Comparison of ENCODE assay signal across 14 cellular contexts in the genomic region with DNA sequence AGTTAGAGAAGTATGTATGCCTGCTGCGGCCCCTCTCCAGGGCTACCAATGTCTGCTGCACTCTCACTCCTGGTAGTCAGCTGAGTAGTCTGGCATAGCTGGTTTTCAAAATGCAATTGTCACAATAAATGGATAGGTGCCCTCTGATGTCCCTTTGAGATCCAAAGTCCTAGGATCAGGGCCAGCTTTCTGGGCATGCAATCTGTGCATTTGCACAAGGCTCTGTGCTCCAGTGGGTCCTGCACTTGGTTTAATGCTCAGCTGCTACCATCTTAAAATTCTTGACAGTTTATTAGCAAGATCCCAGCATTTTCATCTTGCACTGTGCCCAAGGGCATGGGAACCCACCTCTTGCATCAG.
DNase-seq lines count a peak whose midpoint lies in the region; ATAC-seq and TF ChIP-seq lines count a peak whose summit lies in the region.
"Had no signal": no experiment of that assay in that cellular context is flagged by ENCODE, and none has a peak within 500 bp of the region (broad histone marks: within the 10 kb centered on the region; RNA-seq: fewer than 3 reads in every experiment).

No MANE protein-coding gene starts in this region.

- in situ Hi-C loops in G401 (cut with HindIII; ENCODE audit: low sequenced_read_pairs): no loop called here

- intact Hi-C loops in heart left ventricle (cut with DNase I) (loop anchor here in 1 of 10 donors (10.0 kb wide), 1 partner anchor 126 kb away; a partner anchor contains a TSS), cardiac septum (cut with DNase I) (no loop called here), esophagus muscularis mucosa (cut with DNase I) (no loop called here), psoas muscle (cut with DNase I) (loop anchor here in 1 of 2 donors (10.0 kb wide), 1 partner anchor 186 kb away; no protein-coding TSS in a partner anchor)

- H3K9me3 ChIP-seq in heart left ventricle (peaks cover 0 to 4% (median 0%) of the 10 kb centered on the region in 12 donors), esophagus muscularis mucosa (no peaks in the 10 kb centered on the region), psoas muscle (no peaks in the 10 kb centered on the region)
- H3K9me3 ChIP-seq: Caco-2 had no signal

- TF ChIP-seq POLR2A in heart left ventricle (IDR thresholded peaks at IDR 0.05) (no peak), esophagus muscularis mucosa (IDR thresholded peaks at IDR 0.05; ENCODE audit: low read depth) (no peak)

- H3K27ac ChIP-seq in heart left ventricle (peak overlapping the region in 9 of 12 donors; percentile 5 to 92 (median 47)), esophagus muscularis mucosa (replicated peaks in 1 of 4) (peak overlapping the region in 3 of 4 donors; percentile 87 to 92 (median 90)), psoas muscle (peak overlapping the region; percentile 62)
- H3K27ac ChIP-seq: BLaER1 had no signal

- TF ChIP-seq EP300 in esophagus muscularis mucosa (IDR thresholded peaks at IDR 0.05): no peak

- ATAC-seq in heart left ventricle (no peak), psoas muscle (peak in 3 of 4 donors; percentile 31 to 34 (median 34))
- ATAC-seq: HCT116 had no signal

- DNase-seq in heart left ventricle (no peak), cardiac septum (ENCODE audit: low spot score) (no peak), G401 (ENCODE audit: low spot score) (peak; percentile 55), esophagus muscularis mucosa (ENCODE audit: extremely low spot score) (no peak), psoas muscle (no peak), NCI-H1105 treated with DMSO at 0.1 percent for 48 hours (lab: John Stamatoyannopoulos, UW) (no peak), EL (no peak)
- DNase-seq: 8988T; AML-193; Caco-2; CD8-positive, alpha-beta memory T cell; DND-41 had no signal

- WGBS in heart left ventricle, 4 donors: 29 to 53% (median 43%) methylated on average over 1 of the region's 1 CpG
- 44% methylated on average over 1 of the region's 1 CpG for WGBS in esophagus muscularis mucosa
- 26 to 63% (median 26%) methylated on average over 1 of the region's 1 CpG for WGBS in psoas muscle, 3 donors

- TF ChIP-seq CTCF in heart left ventricle (IDR thresholded peaks at IDR 0.05) (no peak), esophagus muscularis mucosa (IDR thresholded peaks at IDR 0.05) (no peak), psoas muscle (IDR thresholded peaks at IDR 0.05) (no peak)

- H3K4me1 ChIP-seq in heart left ventricle: peaks cover 9 to 47% (median 24%) of the 10 kb centered on the region in 12 donors
- H3K4me1 ChIP-seq in esophagus muscularis mucosa: peaks cover 50 to 81% (median 53%) of the 10 kb centered on the region in 4 donors
- H3K4me1 ChIP-seq in psoas muscle: peaks cover 14% of the 10 kb centered on the region
- H3K4me1 ChIP-seq: Caco-2 had no signal

- no peaks in the 10 kb centered on the region for H3K27me3 ChIP-seq in heart left ventricle
- H3K27me3 ChIP-seq in esophagus muscularis mucosa: no peaks in the 10 kb centered on the region
- no peaks in the 10 kb centered on the region for H3K27me3 ChIP-seq in psoas muscle (ENCODE audit: insufficient read depth in 3 of 3, low read length in 2 of 3)
- H3K27me3 ChIP-seq: BLaER1 had no signal

- H3K36me3 ChIP-seq in heart left ventricle: no peaks in the 10 kb centered on the region
- no peaks in the 10 kb centered on the region for H3K36me3 ChIP-seq in esophagus muscularis mucosa
- H3K36me3 ChIP-seq in psoas muscle (ENCODE audit: insufficient read depth in 1 of 2, low read depth in 1 of 2): no peaks in the 10 kb centered on the region
- H3K36me3 ChIP-seq: BLaER1 had no signal

- H3K4me3 ChIP-seq in heart left ventricle (no peak overlapping the region), esophagus muscularis mucosa (no peak overlapping the region), psoas muscle (no peak overlapping the region)
- H3K4me3 ChIP-seq: BLaER1 had no signal

Comparison
In these comparisons a context has a peak if more than half of its experiments do, and no peak if none do; other contexts are left out.
1. ATAC-seq: peak in psoas muscle (3 of 4); none in heart left ventricle (0 of 4).
2. Peak in every context shown above with its lines, with median percentiles within 50 percentile points of each other: H3K27ac ChIP-seq.